In the genomic region with DNA sequence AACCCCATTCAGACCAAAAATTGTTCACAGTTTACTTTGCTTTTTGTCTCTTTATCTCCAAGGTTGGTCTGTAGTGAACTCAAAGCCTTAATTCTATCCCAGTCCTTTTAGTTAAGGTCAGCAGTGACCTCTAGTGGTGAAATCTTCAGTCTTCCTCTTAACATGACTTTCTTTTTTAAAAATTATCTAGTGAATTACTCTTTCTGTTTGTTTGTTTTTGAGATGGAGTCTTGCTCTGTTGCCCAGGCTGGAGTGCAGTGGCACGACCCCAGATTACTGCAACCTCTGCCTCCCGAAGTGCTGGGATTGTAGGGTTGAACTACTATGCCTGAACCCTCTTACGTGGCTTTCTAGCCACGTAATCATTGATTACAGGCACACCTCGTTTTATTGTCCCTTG, we compare ENCODE assay signal across 8 cellular contexts. TPM values are rescaled to one million over a fixed set of nuclear protein-coding genes. Genes with fewer than 3 reads are reported as not detected.
DNase-seq lines count a peak whose midpoint lies in the region; ATAC-seq and TF ChIP-seq lines count a peak whose summit lies in the region.

No MANE protein-coding gene starts in this region.

- no peak overlapping the region for H3K9ac ChIP-seq in KMS-11
- H3K9ac ChIP-seq in liver (ENCODE audit: low read depth in 1 of 2, low read length in 2 of 2) = peak overlapping the region in 1 of 2 donors; percentile 71

- H3K4me2 ChIP-seq in KMS-11 (no peak overlapping the region), OCI-LY7 (ENCODE audit: low read length) (no peak overlapping the region)

- H3K4me3 ChIP-seq in KMS-11 (IDR thresholded peaks at IDR 0.05; ENCODE audit: insufficient read depth, low read depth, low read length) (no peak overlapping the region), OCI-LY7 (ENCODE audit: low read depth, low read length, poor library complexity, severe bottlenecking) (no peak overlapping the region), liver (ENCODE audit: low read depth in 1 of 3, low read length in 3 of 3) (peak overlapping the region in 2 of 3 donors; percentile 27 to 47), thoracic aorta (no peak overlapping the region)

- POLR2A ChIA-PET in OCI-LY7 (lab: Charles Lee) = interaction anchor here (0.6 kb wide), 1 partner anchor 316 kb away, joined by 5 read pairs; no protein-coding TSS in a partner anchor

- BruUV-seq in OCI-LY7 (replicated peaks; lab: Mats Ljungman, UMichigan) = no TSS peak

- H3K79me2 ChIP-seq in KMS-11 (ENCODE audit: insufficient read depth, low read depth) (no peaks in the 10 kb centered on the region), OCI-LY7 (ENCODE audit: insufficient read depth, low read depth, low read length) (no peaks in the 10 kb centered on the region)

- H3K27me3 ChIP-seq in KMS-11 (ENCODE audit: insufficient read depth, low read depth) (no peaks in the 10 kb centered on the region), liver (ENCODE audit: control insufficient read depth in 4 of 4, insufficient read depth in 4 of 4, low read length in 3 of 4) (no peaks in the 10 kb centered on the region), thoracic aorta (replicated peaks; ENCODE audit: insufficient read depth) (no peaks in the 10 kb centered on the region)

- intact Hi-C loops in OCI-LY7 (cut with micrococcal nuclease; ENCODE audit: unreplicated experiment) = loop anchor here (1.0 to 5.0 kb wide), 4 partner anchors 114 to 595 kb away; no protein-coding TSS in a partner anchor

- no peaks in the 10 kb centered on the region for H3K9me3 ChIP-seq in OCI-LY7 (ENCODE audit: low read length)
- H3K9me3 ChIP-seq in liver (ENCODE audit: control insufficient read depth in 4 of 4, low read length in 3 of 4) = no peaks in the 10 kb centered on the region
- H3K9me3 ChIP-seq in thoracic aorta = no peaks in the 10 kb centered on the region

- TF ChIP-seq RAD21 in liver (IDR thresholded peaks at IDR 0.05) = peak; percentile 86 to 89

- TF ChIP-seq CTCF in KMS-11 (conservative IDR thresholded peaks at IDR 0.05; ENCODE audit: low read depth, low read length) = peak; percentile 79
- peak; percentile 91 for TF ChIP-seq CTCF in OCI-LY7 (conservative IDR thresholded peaks at IDR 0.05; ENCODE audit: low read length)
- peak; percentile 73 for TF ChIP-seq CTCF in liver (IDR thresholded peaks at IDR 0.05; ENCODE audit: low read depth, low read length, missing input control)
- peak; percentile 71 for TF ChIP-seq CTCF in thoracic aorta (IDR thresholded peaks at IDR 0.05)

- H3K9me2 ChIP-seq in OCI-LY7 (ENCODE audit: insufficient read depth, low read length) = no peaks in the 10 kb centered on the region

- no peaks in the 10 kb centered on the region for H4K20me1 ChIP-seq in KMS-11 (ENCODE audit: insufficient read depth)
- H4K20me1 ChIP-seq in OCI-LY7 (ENCODE audit: insufficient read depth, low read length) = no peaks in the 10 kb centered on the region

- peak; percentile 16 for DNase-seq in activated CD4-positive, alpha-beta T cell treated with anti-CD3 and anti-CD28 coated beads for 48 hours
- no peak for DNase-seq in activated CD4-positive, alpha-beta T cell treated with anti-CD3 and anti-CD28 coated beads, Interleukin-2, amount 50 U/mL, for 4 hours
- peak; percentile 87 for DNase-seq in OCI-LY7 (ENCODE audit: low spot score)
- peak; percentile 65 for DNase-seq in cerebellum (ENCODE audit: low spot score)
- no peak for DNase-seq in thoracic aorta (ENCODE audit: low spot score)

- CTCF ChIA-PET in OCI-LY7 (lab: Charles Lee; ENCODE audit: unreplicated experiment) = no interaction called here

- H2AFZ ChIP-seq in KMS-11 (ENCODE audit: low read depth) (peak overlapping the region; percentile 55; the same call in 1 of the 2 replicates), OCI-LY7 (ENCODE audit: low read length) (no peak overlapping the region)

- H3K36me3 ChIP-seq in KMS-11 (ENCODE audit: insufficient read depth) = no peaks in the 10 kb centered on the region
- H3K36me3 ChIP-seq in OCI-LY7 (ENCODE audit: insufficient read depth, low read length) = no peaks in the 10 kb centered on the region
- no peaks in the 10 kb centered on the region for H3K36me3 ChIP-seq in liver (ENCODE audit: control insufficient read depth in 4 of 4, insufficient read depth in 3 of 4, low read depth in 1 of 4, low read length in 3 of 4)
- no peaks in the 10 kb centered on the region for H3K36me3 ChIP-seq in thoracic aorta

- H3K27ac ChIP-seq in KMS-11 (no peak overlapping the region), OCI-LY7 (ENCODE audit: low read depth, low read length, poor library complexity, severe bottlenecking) (no peak overlapping the region), liver (ENCODE audit: low read depth in 1 of 2, low read length in 2 of 2) (no peak overlapping the region), thoracic aorta (no peak overlapping the region)

- H3K4me1 ChIP-seq in KMS-11 (ENCODE audit: low read depth, poor library complexity, severe bottlenecking) (no peaks in the 10 kb centered on the region), OCI-LY7 (ENCODE audit: insufficient read depth, low read length, poor library complexity, severe bottlenecking) (no peaks in the 10 kb centered on the region), liver (ENCODE audit: control insufficient read depth in 4 of 4, insufficient read depth in 4 of 4, low read length in 3 of 4) (no peaks in the 10 kb centered on the region), thoracic aorta (ENCODE audit: control insufficient read depth in 1 of 2, low read depth in 2 of 2) (no peaks in the 10 kb centered on the region)

- WGBS in liver = 20% methylated on average over 5 of the region's 5 CpGs

- ATAC-seq in GM21447 (IDR thresholded peaks at IDR 0.05; ENCODE audit: unreplicated experiment) (peak; percentile 72), thoracic aorta (ENCODE audit: insufficient number of reproducible peaks, low FRiP score, low read depth) (no peak)

TF ChIP-seq in liver, 16 proteins besides CTCF, POLR2A, EP300 and RAD21:
- TF ChIP-seq, protein P1, sequence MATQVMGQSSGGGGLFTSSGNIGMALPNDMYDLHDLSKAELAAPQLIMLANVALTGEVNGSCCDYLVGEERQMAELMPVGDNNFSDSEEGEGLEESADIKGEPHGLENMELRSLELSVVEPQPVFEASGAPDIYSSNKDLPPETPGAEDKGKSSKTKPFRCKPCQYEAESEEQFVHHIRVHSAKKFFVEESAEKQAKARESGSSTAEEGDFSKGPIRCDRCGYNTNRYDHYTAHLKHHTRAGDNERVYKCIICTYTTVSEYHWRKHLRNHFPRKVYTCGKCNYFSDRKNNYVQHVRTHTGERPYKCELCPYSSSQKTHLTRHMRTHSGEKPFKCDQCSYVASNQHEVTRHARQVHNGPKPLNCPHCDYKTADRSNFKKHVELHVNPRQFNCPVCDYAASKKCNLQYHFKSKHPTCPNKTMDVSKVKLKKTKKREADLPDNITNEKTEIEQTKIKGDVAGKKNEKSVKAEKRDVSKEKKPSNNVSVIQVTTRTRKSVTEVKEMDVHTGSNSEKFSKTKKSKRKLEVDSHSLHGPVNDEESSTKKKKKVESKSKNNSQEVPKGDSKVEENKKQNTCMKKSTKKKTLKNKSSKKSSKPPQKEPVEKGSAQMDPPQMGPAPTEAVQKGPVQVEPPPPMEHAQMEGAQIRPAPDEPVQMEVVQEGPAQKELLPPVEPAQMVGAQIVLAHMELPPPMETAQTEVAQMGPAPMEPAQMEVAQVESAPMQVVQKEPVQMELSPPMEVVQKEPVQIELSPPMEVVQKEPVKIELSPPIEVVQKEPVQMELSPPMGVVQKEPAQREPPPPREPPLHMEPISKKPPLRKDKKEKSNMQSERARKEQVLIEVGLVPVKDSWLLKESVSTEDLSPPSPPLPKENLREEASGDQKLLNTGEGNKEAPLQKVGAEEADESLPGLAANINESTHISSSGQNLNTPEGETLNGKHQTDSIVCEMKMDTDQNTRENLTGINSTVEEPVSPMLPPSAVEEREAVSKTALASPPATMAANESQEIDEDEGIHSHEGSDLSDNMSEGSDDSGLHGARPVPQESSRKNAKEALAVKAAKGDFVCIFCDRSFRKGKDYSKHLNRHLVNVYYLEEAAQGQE (IDR thresholded peaks at IDR 0.05) = no peak
- TF ChIP-seq EGR1 (IDR thresholded peaks at IDR 0.05; ENCODE audit: low read depth in 2 of 2) (no peak), FOXA1 (IDR thresholded peaks at IDR 0.05) (no peak), HNF4G (IDR thresholded peaks at IDR 0.05) (no peak), JUND (IDR thresholded peaks at IDR 0.05) (no peak), RXRA (IDR thresholded peaks at IDR 0.05) (peak in 1 of 2 donors; percentile 9)
TF ChIP-seq in liver: peak in this region for 1.

RNA-seq across cellular contexts. Expression of a gene that starts 25.0 kb away (rescaled TPM):
- total RNA-seq in OCI-LY7 (2014; rRNA removed; shearing (Covaris generic)) = 6.5 and 8.1 TPM in 2 replicates
- total RNA-seq in OCI-LY7 (2022) = 3.5 and 5.0 TPM in 2 replicates
- total RNA-seq in cerebellum = 26.0 TPM
- total RNA-seq in liver = 1 to 10 TPM; 1.5 to 4.8 TPM
- polyA plus RNA-seq in liver = 1 to 10 TPM; 1.3 to 2.3 TPM
- 10 to 100 TPM in 1 of 2 donors, 1 to 10 TPM in 1; 8.6 to 19.6 TPM for total RNA-seq in thoracic aorta

RNA-seq across cellular contexts. Expression of a gene that starts 53.0 kb away (rescaled TPM):
- 280 and 354 TPM in 2 replicates for total RNA-seq in OCI-LY7 (2014; rRNA removed; shearing (Covaris generic))
- total RNA-seq in OCI-LY7 (2022) (286 and 340 TPM in 2 replicates), cerebellum (68.7 TPM), liver (100 to 1,000 TPM; 116 to 150 TPM), thoracic aorta (100 to 1,000 TPM in 1 of 2 donors, 10 to 100 TPM in 1; 86.6 to 137 TPM)
- polyA plus RNA-seq in liver = 100 to 1,000 TPM in 1 of 2 donors, 10 to 100 TPM in 1; 64.5 to 109 TPM

Comparison
In these comparisons a context has a peak if more than half of its experiments do, and no peak if none do; other contexts are left out.
1. DNase-seq: peak in activated CD4-positive, alpha-beta T cell treated with anti-CD3 and anti-CD28 coated beads for 48 hours (single experiment), OCI-LY7 (single experiment) and cerebellum (single experiment); none in activated CD4-positive, alpha-beta T cell treated with anti-CD3 and anti-CD28 coated beads, Interleukin-2, amount 50 U/mL, for 4 hours (0 of 2) and thoracic aorta (single experiment).
2. H3K4me3 ChIP-seq: peak in liver (2 of 3); none in KMS-11 (single experiment), OCI-LY7 (single experiment) and thoracic aorta (single experiment).
3. Peak in every context shown above with its lines, with median percentiles within 50 percentile points of each other: CTCF ChIP-seq.